Comparison of ENCODE assay signal across 8 cellular contexts in the genomic region with DNA sequence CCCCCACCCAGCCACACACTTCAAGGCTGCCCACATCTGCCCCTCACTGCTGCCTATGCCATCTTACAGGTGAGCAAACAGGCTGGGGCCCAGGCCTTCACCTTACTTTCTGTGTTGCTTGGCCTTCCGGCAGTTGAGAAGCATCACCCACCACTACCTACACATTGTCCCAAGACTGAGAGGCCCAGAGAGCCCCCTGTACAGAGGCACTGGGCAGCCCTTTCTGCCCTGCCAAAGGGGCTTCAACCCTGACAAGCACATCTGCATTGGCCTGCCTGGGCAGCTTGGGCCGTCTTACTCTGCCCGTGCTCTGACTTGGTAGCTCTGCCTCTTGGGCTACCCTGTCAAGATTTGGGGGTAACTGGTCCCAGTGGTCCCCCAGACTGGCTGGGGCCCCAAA. TPM values are rescaled to one million over a fixed set of nuclear protein-coding genes. Genes with fewer than 3 reads are reported as not detected.
DNase-seq lines count a peak whose midpoint lies in the region; ATAC-seq and TF ChIP-seq lines count a peak whose summit lies in the region.

No MANE protein-coding gene starts in this region.

- no peaks in the 10 kb centered on the region for H3K27me3 Mint-ChIP-seq in activated B cell treated with CpG ODN at 0.5 μM for 24 hours

- peak overlapping the region; percentile 98 for H3K9ac ChIP-seq in smooth muscle cell (ENCODE audit: low read depth)

- H3K36me3 ChIP-seq in HAP-1 (replicated peaks), result peaks cover 19% of the 10 kb centered on the region; the same call in 1 of the 2 replicates
- no peaks in the 10 kb centered on the region for H3K36me3 ChIP-seq in hepatocyte (replicated peaks; ENCODE audit: insufficient read depth, low read depth)
- H3K36me3 ChIP-seq in smooth muscle cell (ENCODE audit: low read depth), result no peaks in the 10 kb centered on the region

- H3K9me3 ChIP-seq in HAP-1 (no peaks in the 10 kb centered on the region), hepatocyte (ENCODE audit: low read depth) (no peaks in the 10 kb centered on the region), smooth muscle cell (replicated peaks; ENCODE audit: low read depth) (no peaks in the 10 kb centered on the region)

- no peaks in the 10 kb centered on the region for H3K27me3 ChIP-seq in HAP-1 (ENCODE audit: low read depth)
- no peaks in the 10 kb centered on the region for H3K27me3 ChIP-seq in hepatocyte
- H3K27me3 ChIP-seq in smooth muscle cell (ENCODE audit: low read depth), result no peaks in the 10 kb centered on the region

- H3K4me3 ChIP-seq in HAP-1 (peak overlapping the region; percentile 91), hepatocyte (peak overlapping the region; percentile 73), smooth muscle cell (peak overlapping the region; percentile 96), lower leg skin (ENCODE audit: low read depth, poor library complexity, severe bottlenecking) (no peak overlapping the region)

- TF ChIP-seq POLR2A in lower leg skin (IDR thresholded peaks at IDR 0.05), result no peak

- H3K27ac ChIP-seq in hepatocyte, result peak overlapping the region; percentile 95
- H3K27ac ChIP-seq in smooth muscle cell (ENCODE audit: low read depth), result peak overlapping the region; percentile 98

- peaks cover 11% of the 10 kb centered on the region for H3F3A ChIP-seq in smooth muscle cell (ENCODE audit: low read depth)

- intact Hi-C loops in activated B cell treated with CpG ODN at 0.5 μM for 24 hours (cut with micrococcal nuclease) (loop anchor here (2.0 to 5.0 kb wide), 2 partner anchors 524 to 981 kb away; partner anchors contain the start of gene COPS3), lower leg skin (cut with DNase I; ENCODE audit: low total_unique reads) (no loop called here)

- H4K20me1 ChIP-seq in hepatocyte (ENCODE audit: insufficient read depth, poor library complexity, severe bottlenecking), result peaks cover 10% of the 10 kb centered on the region
- H4K20me1 ChIP-seq in smooth muscle cell (ENCODE audit: low read depth), result peaks cover 32% of the 10 kb centered on the region

- peak overlapping the region; percentile 79 for H3K4me3 Mint-ChIP-seq in activated B cell treated with CpG ODN at 0.5 μM for 24 hours

- DNase-seq in HAP-1 (ENCODE audit: low spot score in 2 of 2) (no peak), activated B cell treated with CpG ODN at 0.5 μM for 24 hours (no peak), hepatocyte (ENCODE audit: low spot score) (no peak), smooth muscle cell (lab: John Stamatoyannopoulos, UW; ENCODE audit: unreplicated experiment) (no peak), lower leg skin (ENCODE audit: low spot score in 2 of 2) (no peak), ACHN (no peak), COR-L47 (lab: John Stamatoyannopoulos, UW) (no peak), hippocampal formation (lab: John Stamatoyannopoulos, UW) (no peak)

- in situ Hi-C loops in HAP-1 (cut with MboI; ENCODE audit: low sequenced_read_pairs) (no loop called here), ACHN (cut with HindIII; ENCODE audit: low pct_ligation_motif_present, low pct_unique_long_range_greater_than_20kb, low sequenced_read_pairs) (no loop called here)

- H3K4me2 ChIP-seq in hepatocyte (peak overlapping the region; percentile 96), smooth muscle cell (peak overlapping the region; percentile 97)

- POLR2A ChIA-PET in activated B cell treated with CpG ODN at 0.5 μM for 24 hours (lab: Charles Lee), result no interaction called here

- H3K9me3 Mint-ChIP-seq in activated B cell treated with CpG ODN at 0.5 μM for 24 hours, result no peaks in the 10 kb centered on the region

- TF ChIP-seq CTCF in activated B cell treated with CpG ODN at 0.5 μM for 24 hours (IDR thresholded peaks at IDR 0.05) (no peak), hepatocyte (IDR thresholded peaks at IDR 0.05; ENCODE audit: poor library complexity) (no peak), smooth muscle cell (IDR thresholded peaks at IDR 0.05; ENCODE audit: borderline replicate concordance, insufficient read depth, poor library complexity, severe bottlenecking) (no peak), lower leg skin (IDR thresholded peaks at IDR 0.05) (no peak)

- no peaks in the 10 kb centered on the region for H3K9me2 ChIP-seq in hepatocyte (replicated peaks; ENCODE audit: insufficient read depth)

- ATAC-seq in activated B cell treated with CpG ODN at 0.5 μM for 24 hours (ENCODE audit: low read depth), result no peak

- peaks cover 25% of the 10 kb centered on the region for H3K4me1 ChIP-seq in HAP-1
- H3K4me1 ChIP-seq in hepatocyte (ENCODE audit: insufficient read depth), result peaks cover 28% of the 10 kb centered on the region
- peaks cover 19% of the 10 kb centered on the region for H3K4me1 ChIP-seq in smooth muscle cell (ENCODE audit: low read depth)

- H3K79me2 ChIP-seq in hepatocyte (peaks cover 39% of the 10 kb centered on the region), smooth muscle cell (ENCODE audit: low read depth) (peaks cover 30% of the 10 kb centered on the region)

- CTCF ChIA-PET in activated B cell treated with CpG ODN at 0.5 μM for 24 hours (lab: Charles Lee), result no interaction called here

- peaks cover 36% of the 10 kb centered on the region for H3K4me1 Mint-ChIP-seq in activated B cell treated with CpG ODN at 0.5 μM for 24 hours

- no peak overlapping the region for H3K27ac Mint-ChIP-seq in activated B cell treated with CpG ODN at 0.5 μM for 24 hours

- no peak overlapping the region for H2AFZ ChIP-seq in hepatocyte
- no peak overlapping the region for H2AFZ ChIP-seq in smooth muscle cell (ENCODE audit: low read depth)

- H3K36me3 Mint-ChIP-seq in activated B cell treated with CpG ODN at 0.5 μM for 24 hours (ENCODE audit: low read depth), result peaks cover 12% of the 10 kb centered on the region

- WGBS in hepatocyte (ENCODE audit: low lambda C conversion rate, missing lambda C conversion rate), result 93% methylated on average over 3 of the region's 3 CpGs
- 90% methylated on average over 3 of the region's 3 CpGs for WGBS in smooth muscle cell (ENCODE audit: low lambda C conversion rate)
- WGBS in lower leg skin, 2 donors, result 75 to 81% methylated on average over 2 to 3 of the region's 3 CpGs

RNA-seq across cellular contexts. Expression of gene MIEF2, which starts 1.2 kb away (rescaled TPM):
- 5.6 and 8.8 TPM in 2 replicates for total RNA-seq in activated B cell treated with CpG ODN at 0.5 μM for 24 hours
- 29.3 and 30.7 TPM in 2 replicates for total RNA-seq in hepatocyte
- polyA plus RNA-seq in hepatocyte, result 20.5 and 21.0 TPM in 2 replicates
- 10.4 and 12.0 TPM in 2 replicates for total RNA-seq in smooth muscle cell
- 13.5 and 14.3 TPM in 2 replicates for polyA plus RNA-seq in smooth muscle cell
- 10 to 100 TPM; 24.3 to 57.7 (median 34.2) TPM for total RNA-seq in lower leg skin

RNA-seq across cellular contexts. Expression of gene FLII, which starts 3.1 kb away (rescaled TPM):
- total RNA-seq in activated B cell treated with CpG ODN at 0.5 μM for 24 hours (291 and 301 TPM in 2 replicates), hepatocyte (110 and 142 TPM in 2 replicates), smooth muscle cell (132 and 149 TPM in 2 replicates), lower leg skin (100 to 1,000 TPM; 202 to 292 (median 238) TPM)
- polyA plus RNA-seq in hepatocyte (188 and 210 TPM in 2 replicates), smooth muscle cell (188 and 210 TPM in 2 replicates)

RNA-seq across cellular contexts. Expression of gene LLGL1, which starts 36.2 kb away (rescaled TPM):
- 9.7 and 10.5 TPM in 2 replicates for total RNA-seq in activated B cell treated with CpG ODN at 0.5 μM for 24 hours
- total RNA-seq in hepatocyte, result 46.0 and 51.9 TPM in 2 replicates
- polyA plus RNA-seq in hepatocyte, result 5.4 and 7.1 TPM in 2 replicates
- total RNA-seq in smooth muscle cell, result 37.3 and 37.7 TPM in 2 replicates
- 6.7 and 8.5 TPM in 2 replicates for polyA plus RNA-seq in smooth muscle cell
- 10 to 100 TPM; 24.5 to 32.7 (median 29.3) TPM for total RNA-seq in lower leg skin

RNA-seq across cellular contexts. Expression of gene TOP3A, which starts 53.1 kb away (rescaled TPM):
- 44.8 and 46.4 TPM in 2 replicates for total RNA-seq in activated B cell treated with CpG ODN at 0.5 μM for 24 hours
- total RNA-seq in hepatocyte, result 24.3 and 28.2 TPM in 2 replicates
- polyA plus RNA-seq in hepatocyte, result 15.5 and 22.5 TPM in 2 replicates
- 19.9 and 40.9 TPM in 2 replicates for total RNA-seq in smooth muscle cell
- polyA plus RNA-seq in smooth muscle cell, result 14.6 and 22.9 TPM in 2 replicates
- total RNA-seq in lower leg skin, result 10 to 100 TPM; 18.7 to 46.4 (median 28.4) TPM

RNA-seq across cellular contexts. Expression of gene SMCR8, which starts 53.4 kb away (rescaled TPM):
- total RNA-seq in activated B cell treated with CpG ODN at 0.5 μM for 24 hours, result 32.5 and 36.9 TPM in 2 replicates
- 13.8 and 17.7 TPM in 2 replicates for total RNA-seq in hepatocyte
- 3.8 TPM in 2 replicates for polyA plus RNA-seq in hepatocyte
- 10.4 and 12.6 TPM in 2 replicates for total RNA-seq in smooth muscle cell
- polyA plus RNA-seq in smooth muscle cell, result 3.3 and 4.5 TPM in 2 replicates
- total RNA-seq in lower leg skin, result 10 to 100 TPM; 14.0 to 23.7 (median 18.4) TPM
